13 cellular contexts compared by ENCODE assay signal in the genomic region with DNA sequence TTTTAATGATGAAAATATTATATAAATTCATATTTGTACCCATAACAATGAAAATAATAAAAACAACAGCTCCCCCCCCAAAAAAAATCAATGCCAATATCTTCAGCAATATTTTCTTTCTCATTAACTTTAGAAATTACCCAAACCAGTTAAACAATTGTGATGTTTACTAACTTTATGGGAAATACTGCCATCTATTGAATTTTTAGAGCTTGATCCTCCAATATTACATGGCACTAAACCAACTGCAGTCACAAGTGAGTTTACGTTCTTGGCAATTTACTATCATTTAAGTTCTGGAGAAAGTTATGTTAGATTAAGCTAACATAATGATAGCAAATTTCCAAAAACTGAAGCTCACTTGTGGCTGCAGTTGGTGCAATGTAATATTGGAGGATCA.
DNase-seq lines count a peak whose midpoint lies in the region; ATAC-seq, FAIRE-seq and TF ChIP-seq lines count a peak whose summit lies in the region.
"Had no signal": no experiment of that assay in that cellular context is flagged by ENCODE, and none has a peak within 500 bp of the region (broad histone marks: within the 10 kb centered on the region; RNA-seq: fewer than 3 reads in every experiment).

No MANE protein-coding gene starts in this region.

- no peak for TF ChIP-seq EP300 in Ishikawa (IDR thresholded peaks at IDR 0.05; ENCODE audit: borderline replicate concordance)

- ATAC-seq in GM21825 (IDR thresholded peaks at IDR 0.05; ENCODE audit: unreplicated experiment), result no peak
- no peak for ATAC-seq in HG02610 (IDR thresholded peaks at IDR 0.05; ENCODE audit: unreplicated experiment)
- ATAC-seq in HG02884 (IDR thresholded peaks at IDR 0.05; ENCODE audit: unreplicated experiment), result no peak

- TF ChIP-seq CTCF in BE2C (IDR thresholded peaks at IDR 0.05; ENCODE audit: low read depth, low read length), result peak; percentile 43

- no peaks in the 10 kb centered on the region for H3K9me3 ChIP-seq in BE2C

- no peak for DNase-seq in BE2C
- no peak for DNase-seq in RCC 7860 (ENCODE audit: low spot score)
- DNase-seq in frontal cortex (ENCODE audit: low spot score in 2 of 2), result no peak
- DNase-seq in occipital lobe (lab: John Stamatoyannopoulos, UW), result no peak
- DNase-seq: activated CD4-positive, alpha-beta T cell treated with anti-CD3 and anti-CD28 coated beads, Interleukin-2, amount 50 U/mL, for 1 hour; Calu3; central memory CD4-positive, alpha-beta T cell; NCI-H146 had no signal

- H3K4me3 ChIP-seq in BE2C (ENCODE audit: low read depth, low read length), result no peak overlapping the region

- H3K36me3 ChIP-seq in BE2C, result no peaks in the 10 kb centered on the region

- H3K4me1 ChIP-seq in BE2C, result no peaks in the 10 kb centered on the region; the same call in 1 of the 2 replicates
- H3K4me1 ChIP-seq: parathyroid adenoma had no signal

- H3K27me3 ChIP-seq in BE2C, result no peaks in the 10 kb centered on the region

- peak; percentile 45 for TF ChIP-seq RAD21 in Ishikawa (IDR thresholded peaks at IDR 0.05; ENCODE audit: low read depth)

- FAIRE-seq in RCC 7860 (lab: Jason Lieb, UNC), result peak; percentile 12
- FAIRE-seq in frontal cortex (lab: Jason Lieb, UNC), result peak; percentile 31

TF ChIP-seq in Ishikawa, 13 proteins besides CTCF, POLR2A, EP300 and RAD21:
- TF ChIP-seq FOXM1 (IDR thresholded peaks at IDR 0.05; ENCODE audit: borderline replicate concordance, low read depth), result no peak
- TF ChIP-seq CREB1 (IDR thresholded peaks at IDR 0.05; ENCODE audit: low read depth), result no peak
- TF ChIP-seq EGR1 (IDR thresholded peaks at IDR 0.05), result no peak
- TF ChIP-seq, protein P1, sequence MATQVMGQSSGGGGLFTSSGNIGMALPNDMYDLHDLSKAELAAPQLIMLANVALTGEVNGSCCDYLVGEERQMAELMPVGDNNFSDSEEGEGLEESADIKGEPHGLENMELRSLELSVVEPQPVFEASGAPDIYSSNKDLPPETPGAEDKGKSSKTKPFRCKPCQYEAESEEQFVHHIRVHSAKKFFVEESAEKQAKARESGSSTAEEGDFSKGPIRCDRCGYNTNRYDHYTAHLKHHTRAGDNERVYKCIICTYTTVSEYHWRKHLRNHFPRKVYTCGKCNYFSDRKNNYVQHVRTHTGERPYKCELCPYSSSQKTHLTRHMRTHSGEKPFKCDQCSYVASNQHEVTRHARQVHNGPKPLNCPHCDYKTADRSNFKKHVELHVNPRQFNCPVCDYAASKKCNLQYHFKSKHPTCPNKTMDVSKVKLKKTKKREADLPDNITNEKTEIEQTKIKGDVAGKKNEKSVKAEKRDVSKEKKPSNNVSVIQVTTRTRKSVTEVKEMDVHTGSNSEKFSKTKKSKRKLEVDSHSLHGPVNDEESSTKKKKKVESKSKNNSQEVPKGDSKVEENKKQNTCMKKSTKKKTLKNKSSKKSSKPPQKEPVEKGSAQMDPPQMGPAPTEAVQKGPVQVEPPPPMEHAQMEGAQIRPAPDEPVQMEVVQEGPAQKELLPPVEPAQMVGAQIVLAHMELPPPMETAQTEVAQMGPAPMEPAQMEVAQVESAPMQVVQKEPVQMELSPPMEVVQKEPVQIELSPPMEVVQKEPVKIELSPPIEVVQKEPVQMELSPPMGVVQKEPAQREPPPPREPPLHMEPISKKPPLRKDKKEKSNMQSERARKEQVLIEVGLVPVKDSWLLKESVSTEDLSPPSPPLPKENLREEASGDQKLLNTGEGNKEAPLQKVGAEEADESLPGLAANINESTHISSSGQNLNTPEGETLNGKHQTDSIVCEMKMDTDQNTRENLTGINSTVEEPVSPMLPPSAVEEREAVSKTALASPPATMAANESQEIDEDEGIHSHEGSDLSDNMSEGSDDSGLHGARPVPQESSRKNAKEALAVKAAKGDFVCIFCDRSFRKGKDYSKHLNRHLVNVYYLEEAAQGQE (IDR thresholded peaks at IDR 0.05; ENCODE audit: low read depth), result no peak
- no peak for TF ChIP-seq TEAD4 (IDR thresholded peaks at IDR 0.05)
- no peak for TF ChIP-seq ZBTB7A (IDR thresholded peaks at IDR 0.05; ENCODE audit: low read depth)
- TF ChIP-seq CEBPB (IDR thresholded peaks at IDR 0.05), result no peak
